ENCODE assay signal across 1 cellular context in the genomic region with DNA sequence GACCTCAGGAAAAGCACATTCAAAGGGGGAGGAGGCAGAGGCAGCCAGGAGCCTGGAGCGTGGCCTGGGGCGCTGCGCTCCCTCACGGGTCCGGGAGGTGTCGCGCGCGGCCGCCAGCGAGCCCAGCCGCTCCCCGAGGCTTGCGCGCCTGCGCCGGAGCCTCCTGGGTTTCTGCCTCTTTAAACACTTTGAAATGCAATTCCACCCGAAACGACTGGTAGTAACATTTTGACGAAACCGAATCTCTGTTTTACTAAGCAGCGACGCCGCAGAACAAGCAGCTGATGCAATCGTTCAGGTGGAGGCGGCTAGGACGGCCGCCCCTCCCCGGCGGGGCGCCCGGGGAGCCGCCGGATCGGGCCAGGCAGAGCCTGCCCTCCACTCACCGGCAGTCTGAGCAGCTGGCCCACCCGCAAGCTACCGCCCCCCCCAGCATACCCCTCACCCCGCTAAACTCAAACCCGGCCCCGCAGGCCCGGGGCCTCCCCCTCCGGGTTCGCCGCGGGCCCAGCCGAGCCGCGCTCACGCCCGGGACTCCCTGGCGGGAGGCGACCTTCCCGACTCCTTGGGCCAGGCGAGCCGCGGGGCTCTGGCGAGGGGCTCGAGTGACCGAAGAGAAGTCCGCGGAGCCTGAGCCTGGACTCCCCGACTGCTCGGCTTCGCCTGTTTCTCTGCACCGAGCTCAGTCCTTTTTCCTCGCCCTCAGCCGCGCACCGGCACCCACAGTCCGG.
A peak's percentile ranks its signal among the peaks of the same experiment; 100 is the strongest.
TF ChIP-seq lines count a peak whose summit lies in the region.

No MANE protein-coding gene starts in this region.

TF ChIP-seq in H1, 55 proteins besides CTCF, POLR2A, EP300 and RAD21 (continued from another document):
- TF ChIP-seq RFX5 (IDR thresholded peaks at IDR 0.05; ENCODE audit: borderline replicate concordance, low read depth, low read length) (no peak), TBP (IDR thresholded peaks at IDR 0.05; ENCODE audit: low read depth, low read length) (peak; percentile 52; the same call in 1 of the 2 replicates), JUN (IDR thresholded peaks at IDR 0.05; ENCODE audit: low read depth, low read length) (no peak), FOSL1 (IDR thresholded peaks at IDR 0.05; ENCODE audit: insufficient read depth, low read depth, low read length) (no peak), SP4 (IDR thresholded peaks at IDR 0.05; ENCODE audit: low read length) (no peak), NRF1 (IDR thresholded peaks at IDR 0.05; ENCODE audit: low read depth, low read length) (peak; percentile 52), SUZ12 (IDR thresholded peaks at IDR 0.05; ENCODE audit: low read length) (no peak), EZH2 (IDR thresholded peaks at IDR 0.05; ENCODE audit: low read depth, low read length, severe bottlenecking) (no peak), NANOG (IDR thresholded peaks at IDR 0.05; ENCODE audit: insufficient read depth, low read depth, low read length, poor library complexity, severe bottlenecking) (no peak), MAFK (IDR thresholded peaks at IDR 0.05; ENCODE audit: low read depth, low read length) (no peak), KDM1A (IDR thresholded peaks at IDR 0.05; ENCODE audit: borderline replicate concordance, low read length) (no peak), PHF8 (conservative IDR thresholded peaks at IDR 0.05; ENCODE audit: low read depth, low read length) (no peak; the same call in none of the 2 replicates), JUND (IDR thresholded peaks at IDR 0.05; ENCODE audit: low read length) (no peak), RBBP5 (IDR thresholded peaks at IDR 0.05; ENCODE audit: borderline replicate concordance, low read depth, low read length) (no peak), YY1 (IDR thresholded peaks at IDR 0.05; ENCODE audit: low read depth, low read length) (no peak), BACH1 (IDR thresholded peaks at IDR 0.05; ENCODE audit: low read length) (no peak), TAF1 (IDR thresholded peaks at IDR 0.05; ENCODE audit: low read depth, low read length) (peak; percentile 70; the same call in 1 of the 2 replicates), RXRA (IDR thresholded peaks at IDR 0.05; ENCODE audit: insufficient read depth, low read depth, low read length) (no peak), SIN3A (conservative IDR thresholded peaks at IDR 0.05 in 1 of 2, IDR thresholded peaks at IDR 0.05 in 1 of 2; ENCODE audit: low read depth in 1 of 2, low read length in 2 of 2) (no peak), BCL11A (IDR thresholded peaks at IDR 0.05; ENCODE audit: low read depth in 2 of 2, low read length in 2 of 2) (no peak), TCF12 (IDR thresholded peaks at IDR 0.05; ENCODE audit: low read depth, low read length) (no peak), GABPA (IDR thresholded peaks at IDR 0.05; ENCODE audit: borderline replicate concordance, insufficient read depth, low read length) (no peak), HDAC2 (IDR thresholded peaks at IDR 0.05; ENCODE audit: borderline replicate concordance in 1 of 2, low read depth in 2 of 2, low read length in 2 of 2) (no peak), POLR2AphosphoS5 (IDR thresholded peaks at IDR 0.05; ENCODE audit: low read depth, low read length) (no peak), EGR1 (IDR thresholded peaks at IDR 0.05; ENCODE audit: borderline replicate concordance, low read depth, low read length) (no peak), HDAC6 (IDR thresholded peaks at IDR 0.05; ENCODE audit: low read depth, low read length) (no peak), GTF2F1 (IDR thresholded peaks at IDR 0.05; ENCODE audit: borderline replicate concordance, low read depth, low read length) (no peak), TAF7 (optimal IDR thresholded peaks at IDR 0.05; ENCODE audit: borderline replicate concordance, low read depth, low read length) (peak; percentile 26), SP1 (IDR thresholded peaks at IDR 0.05; ENCODE audit: low read depth, low read length) (no peak), SP2 (IDR thresholded peaks at IDR 0.05; ENCODE audit: low read length) (no peak), SIX5 (IDR thresholded peaks at IDR 0.05; ENCODE audit: low read depth, low read length) (no peak), POU5F1 (IDR thresholded peaks at IDR 0.05; ENCODE audit: low read depth, low read length) (no peak), ZNF274 (IDR thresholded peaks at IDR 0.05; ENCODE audit: borderline replicate concordance, extremely low read depth, low read length) (no peak), CREB1 (IDR thresholded peaks at IDR 0.05) (peak; percentile 37; the same call in 1 of the 2 replicates), CEBPB (IDR thresholded peaks at IDR 0.05; ENCODE audit: low read depth, low read length) (peak; percentile 78)
- TF ChIP-seq, protein P1, sequence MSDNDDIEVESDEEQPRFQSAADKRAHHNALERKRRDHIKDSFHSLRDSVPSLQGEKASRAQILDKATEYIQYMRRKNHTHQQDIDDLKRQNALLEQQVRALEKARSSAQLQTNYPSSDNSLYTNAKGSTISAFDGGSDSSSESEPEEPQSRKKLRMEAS (IDR thresholded peaks at IDR 0.05): peak; percentile 74
- TF ChIP-seq, protein P2, sequence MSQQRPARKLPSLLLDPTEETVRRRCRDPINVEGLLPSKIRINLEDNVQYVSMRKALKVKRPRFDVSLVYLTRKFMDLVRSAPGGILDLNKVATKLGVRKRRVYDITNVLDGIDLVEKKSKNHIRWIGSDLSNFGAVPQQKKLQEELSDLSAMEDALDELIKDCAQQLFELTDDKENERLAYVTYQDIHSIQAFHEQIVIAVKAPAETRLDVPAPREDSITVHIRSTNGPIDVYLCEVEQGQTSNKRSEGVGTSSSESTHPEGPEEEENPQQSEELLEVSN (IDR thresholded peaks at IDR 0.05): no peak
- TF ChIP-seq, protein P3, sequence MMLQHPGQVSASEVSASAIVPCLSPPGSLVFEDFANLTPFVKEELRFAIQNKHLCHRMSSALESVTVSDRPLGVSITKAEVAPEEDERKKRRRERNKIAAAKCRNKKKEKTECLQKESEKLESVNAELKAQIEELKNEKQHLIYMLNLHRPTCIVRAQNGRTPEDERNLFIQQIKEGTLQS (IDR thresholded peaks at IDR 0.05; ENCODE audit: insufficient read depth, low read depth, low read length): no peak
- TF ChIP-seq, protein P4, sequence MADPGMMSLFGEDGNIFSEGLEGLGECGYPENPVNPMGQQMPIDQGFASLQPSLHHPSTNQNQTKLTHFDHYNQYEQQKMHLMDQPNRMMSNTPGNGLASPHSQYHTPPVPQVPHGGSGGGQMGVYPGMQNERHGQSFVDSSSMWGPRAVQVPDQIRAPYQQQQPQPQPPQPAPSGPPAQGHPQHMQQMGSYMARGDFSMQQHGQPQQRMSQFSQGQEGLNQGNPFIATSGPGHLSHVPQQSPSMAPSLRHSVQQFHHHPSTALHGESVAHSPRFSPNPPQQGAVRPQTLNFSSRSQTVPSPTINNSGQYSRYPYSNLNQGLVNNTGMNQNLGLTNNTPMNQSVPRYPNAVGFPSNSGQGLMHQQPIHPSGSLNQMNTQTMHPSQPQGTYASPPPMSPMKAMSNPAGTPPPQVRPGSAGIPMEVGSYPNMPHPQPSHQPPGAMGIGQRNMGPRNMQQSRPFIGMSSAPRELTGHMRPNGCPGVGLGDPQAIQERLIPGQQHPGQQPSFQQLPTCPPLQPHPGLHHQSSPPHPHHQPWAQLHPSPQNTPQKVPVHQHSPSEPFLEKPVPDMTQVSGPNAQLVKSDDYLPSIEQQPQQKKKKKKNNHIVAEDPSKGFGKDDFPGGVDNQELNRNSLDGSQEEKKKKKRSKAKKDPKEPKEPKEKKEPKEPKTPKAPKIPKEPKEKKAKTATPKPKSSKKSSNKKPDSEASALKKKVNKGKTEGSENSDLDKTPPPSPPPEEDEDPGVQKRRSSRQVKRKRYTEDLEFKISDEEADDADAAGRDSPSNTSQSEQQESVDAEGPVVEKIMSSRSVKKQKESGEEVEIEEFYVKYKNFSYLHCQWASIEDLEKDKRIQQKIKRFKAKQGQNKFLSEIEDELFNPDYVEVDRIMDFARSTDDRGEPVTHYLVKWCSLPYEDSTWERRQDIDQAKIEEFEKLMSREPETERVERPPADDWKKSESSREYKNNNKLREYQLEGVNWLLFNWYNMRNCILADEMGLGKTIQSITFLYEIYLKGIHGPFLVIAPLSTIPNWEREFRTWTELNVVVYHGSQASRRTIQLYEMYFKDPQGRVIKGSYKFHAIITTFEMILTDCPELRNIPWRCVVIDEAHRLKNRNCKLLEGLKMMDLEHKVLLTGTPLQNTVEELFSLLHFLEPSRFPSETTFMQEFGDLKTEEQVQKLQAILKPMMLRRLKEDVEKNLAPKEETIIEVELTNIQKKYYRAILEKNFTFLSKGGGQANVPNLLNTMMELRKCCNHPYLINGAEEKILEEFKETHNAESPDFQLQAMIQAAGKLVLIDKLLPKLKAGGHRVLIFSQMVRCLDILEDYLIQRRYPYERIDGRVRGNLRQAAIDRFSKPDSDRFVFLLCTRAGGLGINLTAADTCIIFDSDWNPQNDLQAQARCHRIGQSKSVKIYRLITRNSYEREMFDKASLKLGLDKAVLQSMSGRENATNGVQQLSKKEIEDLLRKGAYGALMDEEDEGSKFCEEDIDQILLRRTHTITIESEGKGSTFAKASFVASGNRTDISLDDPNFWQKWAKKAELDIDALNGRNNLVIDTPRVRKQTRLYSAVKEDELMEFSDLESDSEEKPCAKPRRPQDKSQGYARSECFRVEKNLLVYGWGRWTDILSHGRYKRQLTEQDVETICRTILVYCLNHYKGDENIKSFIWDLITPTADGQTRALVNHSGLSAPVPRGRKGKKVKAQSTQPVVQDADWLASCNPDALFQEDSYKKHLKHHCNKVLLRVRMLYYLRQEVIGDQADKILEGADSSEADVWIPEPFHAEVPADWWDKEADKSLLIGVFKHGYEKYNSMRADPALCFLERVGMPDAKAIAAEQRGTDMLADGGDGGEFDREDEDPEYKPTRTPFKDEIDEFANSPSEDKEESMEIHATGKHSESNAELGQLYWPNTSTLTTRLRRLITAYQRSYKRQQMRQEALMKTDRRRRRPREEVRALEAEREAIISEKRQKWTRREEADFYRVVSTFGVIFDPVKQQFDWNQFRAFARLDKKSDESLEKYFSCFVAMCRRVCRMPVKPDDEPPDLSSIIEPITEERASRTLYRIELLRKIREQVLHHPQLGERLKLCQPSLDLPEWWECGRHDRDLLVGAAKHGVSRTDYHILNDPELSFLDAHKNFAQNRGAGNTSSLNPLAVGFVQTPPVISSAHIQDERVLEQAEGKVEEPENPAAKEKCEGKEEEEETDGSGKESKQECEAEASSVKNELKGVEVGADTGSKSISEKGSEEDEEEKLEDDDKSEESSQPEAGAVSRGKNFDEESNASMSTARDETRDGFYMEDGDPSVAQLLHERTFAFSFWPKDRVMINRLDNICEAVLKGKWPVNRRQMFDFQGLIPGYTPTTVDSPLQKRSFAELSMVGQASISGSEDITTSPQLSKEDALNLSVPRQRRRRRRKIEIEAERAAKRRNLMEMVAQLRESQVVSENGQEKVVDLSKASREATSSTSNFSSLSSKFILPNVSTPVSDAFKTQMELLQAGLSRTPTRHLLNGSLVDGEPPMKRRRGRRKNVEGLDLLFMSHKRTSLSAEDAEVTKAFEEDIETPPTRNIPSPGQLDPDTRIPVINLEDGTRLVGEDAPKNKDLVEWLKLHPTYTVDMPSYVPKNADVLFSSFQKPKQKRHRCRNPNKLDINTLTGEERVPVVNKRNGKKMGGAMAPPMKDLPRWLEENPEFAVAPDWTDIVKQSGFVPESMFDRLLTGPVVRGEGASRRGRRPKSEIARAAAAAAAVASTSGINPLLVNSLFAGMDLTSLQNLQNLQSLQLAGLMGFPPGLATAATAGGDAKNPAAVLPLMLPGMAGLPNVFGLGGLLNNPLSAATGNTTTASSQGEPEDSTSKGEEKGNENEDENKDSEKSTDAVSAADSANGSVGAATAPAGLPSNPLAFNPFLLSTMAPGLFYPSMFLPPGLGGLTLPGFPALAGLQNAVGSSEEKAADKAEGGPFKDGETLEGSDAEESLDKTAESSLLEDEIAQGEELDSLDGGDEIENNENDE (IDR thresholded peaks at IDR 0.05; ENCODE audit: insufficient replicate concordance, low read length): no peak
- TF ChIP-seq, protein P5, sequence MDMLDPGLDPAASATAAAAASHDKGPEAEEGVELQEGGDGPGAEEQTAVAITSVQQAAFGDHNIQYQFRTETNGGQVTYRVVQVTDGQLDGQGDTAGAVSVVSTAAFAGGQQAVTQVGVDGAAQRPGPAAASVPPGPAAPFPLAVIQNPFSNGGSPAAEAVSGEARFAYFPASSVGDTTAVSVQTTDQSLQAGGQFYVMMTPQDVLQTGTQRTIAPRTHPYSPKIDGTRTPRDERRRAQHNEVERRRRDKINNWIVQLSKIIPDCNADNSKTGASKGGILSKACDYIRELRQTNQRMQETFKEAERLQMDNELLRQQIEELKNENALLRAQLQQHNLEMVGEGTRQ (IDR thresholded peaks at IDR 0.05; ENCODE audit: low read length): no peak
